In genomic region chr1:109903371-109903930, GRCh38 we compare ENCODE assay signal across 21 cellular contexts.
"Had no signal": no experiment of that assay in that cellular context is flagged by ENCODE, and none has a peak within 500 bp of the region (broad histone marks: within the 10 kb centered on the region; RNA-seq: fewer than 3 reads in every experiment).

No MANE protein-coding gene starts in this region.

- DNase-seq: activated CD4-positive, alpha-beta T cell treated with anti-CD3 and anti-CD28 coated beads for 48 hours; activated CD4-positive, alpha-beta T cell treated with anti-CD3 and anti-CD28 coated beads, Interleukin-2, amount 50 U/mL, for 4 hours; activated CD4-positive, CD25-positive, alpha-beta regulatory T cell treated with anti-CD3 and anti-CD28 coated beads, Interleukin-2, amount 50 U/mL, for 72 hours; activated CD8-positive, alpha-beta memory T cell treated with anti-CD3 and anti-CD28 coated beads, Interleukin-2, amount 50 U/mL, for 4 hours; activated naive CD4-positive, alpha-beta T cell treated with anti-CD3 and anti-CD28 coated beads, Interleukin-2, amount 50 U/mL, for 16 hours; activated T-cell treated with anti-CD3 and anti-CD28 coated beads, Interleukin-2, amount 50 U/mL, for 72 hours; amniotic stem cell; body of pancreas; central memory CD4-positive, alpha-beta T cell; NCI-H1092; NCI-H1417; NCI-H1694 treated with DMSO at 0.1 percent for 48 hours; NCI-H2081; NCI-H446; SHP77; SW 1271 had no signal

- H3K27me3 ChIP-seq: ascending aorta, body of pancreas, SJSA1 had no signal

- H3K27ac Mint-ChIP-seq: WTC11 had no signal

- H3K9me3 ChIP-seq: ascending aorta, body of pancreas, SJSA1 had no signal

- H3K36me3 ChIP-seq: ascending aorta, SJSA1 had no signal

- H3K9ac ChIP-seq: KMS-11 had no signal

- ATAC-seq: activated T-cell treated with anti-CD3 and anti-CD28 coated beads, Interleukin-2, amount 50 U/mL, for 72 hours; SK-N-SH treated with all-trans-retinoic acid at 6 μM for 48 hours; WTC11 had no signal

- H3K36me3 Mint-ChIP-seq: WTC11 had no signal

- H3K4me3 Mint-ChIP-seq: activated T-cell treated with anti-CD3 and anti-CD28 coated beads, Interleukin-2, amount 50 U/mL, for 72 hours; WTC11 had no signal

- H3K4me2 ChIP-seq: KMS-11 had no signal

- H3K9me3 Mint-ChIP-seq: WTC11 had no signal

- H3K4me3 ChIP-seq: ascending aorta, body of pancreas, SJSA1 had no signal

- H3K27ac ChIP-seq: ascending aorta, body of pancreas, KMS-11, SJSA1 had no signal

- H3K4me1 ChIP-seq: ascending aorta had no signal
